8 cellular contexts compared by ENCODE assay signal in genomic region chr6:42783177-42783875, GRCh38. TPM values are rescaled to one million over a fixed set of nuclear protein-coding genes. Genes with fewer than 3 reads are reported as not detected.
DNase-seq lines count a peak whose midpoint lies in the region; ATAC-seq and TF ChIP-seq lines count a peak whose summit lies in the region.

No MANE protein-coding gene starts in this region.

- H3K4me3 Mint-ChIP-seq in activated CD8-positive, alpha-beta T cell treated with anti-CD3 and anti-CD28 coated beads for 36 hours = no peak overlapping the region
- H3K4me3 Mint-ChIP-seq in memory B cell = peak overlapping the region; percentile 93

- peak overlapping the region; percentile 99 for H3K27ac Mint-ChIP-seq in activated CD8-positive, alpha-beta T cell treated with anti-CD3 and anti-CD28 coated beads for 36 hours
- H3K27ac Mint-ChIP-seq in memory B cell = no peak overlapping the region

- CTCF ChIA-PET in activated CD8-positive, alpha-beta T cell treated with anti-CD3 and anti-CD28 coated beads for 36 hours (lab: Charles Lee) = no interaction called here

- no peaks in the 10 kb centered on the region for H3K27me3 ChIP-seq in GM06990 (replicated peaks; ENCODE audit: control insufficient read depth, insufficient read depth, low read length)
- H3K27me3 ChIP-seq in effector memory CD4-positive, alpha-beta T cell (replicated peaks; ENCODE audit: control insufficient read depth, insufficient read depth, low read length, poor library complexity, severe bottlenecking) = no peaks in the 10 kb centered on the region

- peaks cover 18% of the 10 kb centered on the region for H3K36me3 Mint-ChIP-seq in activated CD8-positive, alpha-beta T cell treated with anti-CD3 and anti-CD28 coated beads for 36 hours (ENCODE audit: low read depth)
- H3K36me3 Mint-ChIP-seq in memory B cell = peaks cover under 1% of the 10 kb centered on the region

- DNase-seq in GM06990 (ENCODE audit: extremely low read depth, insufficient read length) (peak; percentile 84), NCI-H510A (lab: John Stamatoyannopoulos, UW) (peak; percentile 61), memory B cell (ENCODE audit: low spot score in 2 of 2) (peak; percentile 88 to 96)
- peak; percentile 75 for DNase-seq in activated CD8-positive, alpha-beta T cell treated with anti-CD3 and anti-CD28 coated beads for 36 hours
- DNase-seq in effector memory CD4-positive, alpha-beta T cell = peak; percentile 61 to 68 (median 63)
- peak; percentile 55 to 59 (median 58) for DNase-seq in stimulated activated CD4-positive, alpha-beta T cell treated with anti-CD3 and anti-CD28 coated beads, TNF-alpha, amount 100 ng/mL, for 48 hours (ENCODE audit: low read depth in 3 of 3)

- no peaks in the 10 kb centered on the region for H3K9me3 ChIP-seq in effector memory CD4-positive, alpha-beta T cell (ENCODE audit: control insufficient read depth, low read length)

- H3K36me3 ChIP-seq in GM06990 (ENCODE audit: control insufficient read depth, insufficient read depth, low read length) = no peaks in the 10 kb centered on the region; the same call in none of the 2 replicates
- H3K36me3 ChIP-seq in effector memory CD4-positive, alpha-beta T cell (ENCODE audit: control insufficient read depth, insufficient read depth, low read length) = peaks cover 4% of the 10 kb centered on the region

- ATAC-seq in HG02885 (IDR thresholded peaks at IDR 0.05; ENCODE audit: poor library complexity, unreplicated experiment) (peak; percentile 53), memory B cell (ENCODE audit: low read depth) (peak; percentile 66), HG02571 (IDR thresholded peaks at IDR 0.05; ENCODE audit: unreplicated experiment) (no peak)
- peak; percentile 57 for ATAC-seq in activated CD8-positive, alpha-beta T cell treated with anti-CD3 and anti-CD28 coated beads for 36 hours

- POLR2A ChIA-PET in activated CD8-positive, alpha-beta T cell treated with anti-CD3 and anti-CD28 coated beads for 36 hours (lab: Charles Lee) = interaction anchor here (0.5 to 10.7 kb wide), 22 partner anchors 10 to 735 kb away, joined by 3 to 166 read pairs (median 4); partner anchors contain the start of genes CNPY3, RPL7L1, TBCC and TRERF1

- H3K4me3 ChIP-seq in GM06990 (replicated peaks; ENCODE audit: low read depth, low read length) = peak overlapping the region; percentile 82
- peak overlapping the region; percentile 98 for H3K4me3 ChIP-seq in effector memory CD4-positive, alpha-beta T cell (ENCODE audit: insufficient read depth, low read depth, low read length, poor library complexity, severe bottlenecking)

- H3K27ac ChIP-seq in effector memory CD4-positive, alpha-beta T cell (ENCODE audit: insufficient read depth, low read length, poor library complexity, severe bottlenecking) = peak overlapping the region; percentile 100

- peaks cover 33% of the 10 kb centered on the region for H3K4me1 Mint-ChIP-seq in activated CD8-positive, alpha-beta T cell treated with anti-CD3 and anti-CD28 coated beads for 36 hours (ENCODE audit: low read depth)
- peaks cover 26% of the 10 kb centered on the region for H3K4me1 Mint-ChIP-seq in memory B cell

- no peak for TF ChIP-seq CTCF in GM06990 (IDR thresholded peaks at IDR 0.05; ENCODE audit: insufficient read depth, low read length, poor library complexity, severe bottlenecking)
- TF ChIP-seq CTCF in activated CD8-positive, alpha-beta T cell treated with anti-CD3 and anti-CD28 coated beads for 36 hours (IDR thresholded peaks at IDR 0.05) = no peak

- intact Hi-C loops in activated CD8-positive, alpha-beta T cell treated with anti-CD3 and anti-CD28 coated beads for 36 hours (cut with micrococcal nuclease) = loop anchor here (5.0 kb wide), 1 partner anchor 36 kb away; the partner anchor contains the start of gene TBCC

- no peaks in the 10 kb centered on the region for H3K27me3 Mint-ChIP-seq in activated CD8-positive, alpha-beta T cell treated with anti-CD3 and anti-CD28 coated beads for 36 hours
- H3K27me3 Mint-ChIP-seq in memory B cell = no peaks in the 10 kb centered on the region

- peaks cover 29% of the 10 kb centered on the region for H3K4me1 ChIP-seq in effector memory CD4-positive, alpha-beta T cell (ENCODE audit: control insufficient read depth, insufficient read depth, low read length, poor library complexity, severe bottlenecking)

- no peaks in the 10 kb centered on the region for H3K9me3 Mint-ChIP-seq in activated CD8-positive, alpha-beta T cell treated with anti-CD3 and anti-CD28 coated beads for 36 hours
- H3K9me3 Mint-ChIP-seq in memory B cell = no peaks in the 10 kb centered on the region

RNA-seq across cellular contexts. Expression of gene BICRAL, which starts 1.5 kb away (rescaled TPM):
- 1 to 10 TPM; 9.7 to 9.8 TPM for total RNA-seq in activated CD8-positive, alpha-beta T cell treated with anti-CD3 and anti-CD28 coated beads for 36 hours

RNA-seq across cellular contexts. Expression of gene TBCC, which starts 37.4 kb away (rescaled TPM):
- total RNA-seq in activated CD8-positive, alpha-beta T cell treated with anti-CD3 and anti-CD28 coated beads for 36 hours = 10 to 100 TPM; 16.0 to 16.3 TPM
